ENCODE assay signal across 10 cellular contexts in the genomic region with DNA sequence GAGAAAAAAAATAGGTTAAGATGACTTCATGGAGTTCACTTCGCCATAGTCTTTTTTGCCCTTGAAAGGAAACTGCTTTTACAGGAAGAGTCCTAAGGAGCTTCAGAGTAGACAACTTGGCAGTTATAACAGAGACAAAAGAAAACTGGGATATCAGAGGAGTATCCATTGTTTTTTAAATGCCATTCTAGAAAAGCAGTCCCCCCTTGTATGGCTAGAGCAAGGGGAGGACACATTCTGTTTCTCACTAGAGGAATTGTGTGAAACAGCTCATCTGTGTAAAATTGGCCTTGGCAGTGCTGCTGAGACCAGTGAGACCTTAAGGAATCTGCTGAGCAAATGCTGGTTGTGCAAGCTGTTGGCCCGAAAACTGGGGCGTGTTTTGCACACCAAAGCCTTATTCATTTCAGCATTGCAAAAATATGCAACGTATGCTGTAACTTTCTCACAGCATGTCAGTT.
DNase-seq lines count a peak whose midpoint lies in the region; ATAC-seq and TF ChIP-seq lines count a peak whose summit lies in the region.
"Had no signal": no experiment of that assay in that cellular context is flagged by ENCODE, and none has a peak within 500 bp of the region (broad histone marks: within the 10 kb centered on the region; RNA-seq: fewer than 3 reads in every experiment).

No MANE protein-coding gene starts in this region.

- peaks cover 19% of the 10 kb centered on the region for H3K36me3 Mint-ChIP-seq in T-helper 17 cell (ENCODE audit: low read depth)
- H3K36me3 Mint-ChIP-seq in activated CD4-positive, alpha-beta T cell treated with anti-CD3 and anti-CD28 coated beads, Interleukin-2, amount 10 ng/mL, durations not matched to agents 24 days and 14 days (ENCODE audit: low read depth) = peaks cover 8% of the 10 kb centered on the region

- DNase-seq in PC-9 (peak in 1 of 2 experiments; percentile 67), esophagus squamous epithelium (lab: John Stamatoyannopoulos, UW) (no peak), mucosa of descending colon (peak in 1 of 3 donors; percentile 14), tibial artery (peak; percentile 74 to 88), ecto neural progenitor cell (ENCODE audit: low spot score) (no peak), T-helper 17 cell (no peak)
- no peak for DNase-seq in effector CD4-positive, alpha-beta T cell
- no peak for DNase-seq in activated CD4-positive, alpha-beta T cell treated with anti-CD3 and anti-CD28 coated beads, Interleukin-2, amount 10 ng/mL, durations not matched to agents 24 days and 14 days
- DNase-seq: erythroblast had no signal

- H3K9me3 ChIP-seq in PC-9 (ENCODE audit: insufficient read depth, low read depth) (no peaks in the 10 kb centered on the region), esophagus squamous epithelium (no peaks in the 10 kb centered on the region), mucosa of descending colon (no peaks in the 10 kb centered on the region), tibial artery (no peaks in the 10 kb centered on the region), T-helper 17 cell (ENCODE audit: control insufficient read depth, low read length, poor library complexity, severe bottlenecking) (no peaks in the 10 kb centered on the region)

- no peaks in the 10 kb centered on the region for H3K27me3 Mint-ChIP-seq in T-helper 17 cell
- H3K27me3 Mint-ChIP-seq in activated CD4-positive, alpha-beta T cell treated with anti-CD3 and anti-CD28 coated beads, Interleukin-2, amount 10 ng/mL, durations not matched to agents 24 days and 14 days = no peaks in the 10 kb centered on the region
- H3K27me3 Mint-ChIP-seq: natural killer cell treated with Interleukin-12 subunit alpha and Interleukin-12 subunit beta and Interleukin-15 and Interleukin-18, amount 100 ng/mL, for 72 hours had no signal

- H3K4me1 ChIP-seq in PC-9 (replicated peaks; ENCODE audit: insufficient read depth) (peaks cover 38% of the 10 kb centered on the region), esophagus squamous epithelium (peaks cover 7 to 50% (median 30%) of the 10 kb centered on the region in 3 donors), mucosa of descending colon (ENCODE audit: low read depth) (no peaks in the 10 kb centered on the region), tibial artery (peaks cover 0 to 83% (median 41%) of the 10 kb centered on the region in 4 donors)

- H3K27ac Mint-ChIP-seq in T-helper 17 cell = no peak overlapping the region
- no peak overlapping the region for H3K27ac Mint-ChIP-seq in activated CD4-positive, alpha-beta T cell treated with anti-CD3 and anti-CD28 coated beads, Interleukin-2, amount 10 ng/mL, durations not matched to agents 24 days and 14 days
- H3K27ac Mint-ChIP-seq: natural killer cell treated with Interleukin-12 subunit alpha and Interleukin-12 subunit beta and Interleukin-15 and Interleukin-18, amount 100 ng/mL, for 72 hours had no signal

- no peak for TF ChIP-seq POLR2A in esophagus squamous epithelium (IDR thresholded peaks at IDR 0.05)

- peaks cover 2% of the 10 kb centered on the region for H3K4me1 Mint-ChIP-seq in T-helper 17 cell
- H3K4me1 Mint-ChIP-seq in activated CD4-positive, alpha-beta T cell treated with anti-CD3 and anti-CD28 coated beads, Interleukin-2, amount 10 ng/mL, durations not matched to agents 24 days and 14 days = no peaks in the 10 kb centered on the region

- H3K4me3 Mint-ChIP-seq in T-helper 17 cell = no peak overlapping the region
- no peak overlapping the region for H3K4me3 Mint-ChIP-seq in activated CD4-positive, alpha-beta T cell treated with anti-CD3 and anti-CD28 coated beads, Interleukin-2, amount 10 ng/mL, durations not matched to agents 24 days and 14 days
- H3K4me3 Mint-ChIP-seq: natural killer cell treated with Interleukin-12 subunit alpha and Interleukin-12 subunit beta and Interleukin-15 and Interleukin-18, amount 100 ng/mL, for 72 hours had no signal

- no peaks in the 10 kb centered on the region for H3K9me3 Mint-ChIP-seq in activated CD4-positive, alpha-beta T cell treated with anti-CD3 and anti-CD28 coated beads, Interleukin-2, amount 10 ng/mL, durations not matched to agents 24 days and 14 days
- H3K9me3 Mint-ChIP-seq: natural killer cell treated with Interleukin-12 subunit alpha and Interleukin-12 subunit beta and Interleukin-15 and Interleukin-18, amount 100 ng/mL, for 72 hours had no signal

- H3F3A ChIP-seq in PC-9 (ENCODE audit: insufficient read depth, low read depth) = peaks cover 14% of the 10 kb centered on the region

- H3K9me2 ChIP-seq in PC-9 (ENCODE audit: insufficient read depth) = no peaks in the 10 kb centered on the region; the same call in 1 of the 2 replicates

- H4K20me1 ChIP-seq in PC-9 (ENCODE audit: insufficient read depth) = no peaks in the 10 kb centered on the region

- ATAC-seq in mucosa of descending colon (peak; percentile 42), T-helper 17 cell (no peak)
- ATAC-seq: natural killer cell treated with Interleukin-12 subunit alpha and Interleukin-12 subunit beta and Interleukin-15 and Interleukin-18, amount 100 ng/mL, for 72 hours had no signal

- H2AFZ ChIP-seq in PC-9 = no peak overlapping the region

- peaks cover 20% of the 10 kb centered on the region for H3K36me3 ChIP-seq in PC-9 (ENCODE audit: low read depth)
- peaks cover 0 to 35% (median 0%) of the 10 kb centered on the region in 3 donors for H3K36me3 ChIP-seq in esophagus squamous epithelium
- H3K36me3 ChIP-seq in mucosa of descending colon (ENCODE audit: low read depth) = no peaks in the 10 kb centered on the region
- H3K36me3 ChIP-seq in tibial artery = no peaks in the 10 kb centered on the region

- CTCF ChIA-PET in PC-9 (lab: Charles Lee) = no interaction called here

- intact Hi-C loops in PC-9 (cut with micrococcal nuclease; ENCODE audit: unreplicated experiment) (no loop called here), esophagus squamous epithelium (cut with DNase I) (no loop called here), mucosa of descending colon (cut with DNase I, micrococcal nuclease) (no loop called here), tibial artery (cut with DNase I; ENCODE audit: low total_unique reads) (no loop called here)
- intact Hi-C loops in activated CD4-positive, alpha-beta T cell treated with anti-CD3 and anti-CD28 coated beads, Interleukin-2, amount 10 ng/mL, durations not matched to agents 24 days and 14 days (cut with micrococcal nuclease) = no loop called here

- TF ChIP-seq CTCF in PC-9 (conservative IDR thresholded peaks at IDR 0.05) (no peak), esophagus squamous epithelium (IDR thresholded peaks at IDR 0.05) (no peak), mucosa of descending colon (IDR thresholded peaks at IDR 0.05) (no peak), tibial artery (IDR thresholded peaks at IDR 0.05) (no peak)

- H3K79me2 ChIP-seq in PC-9 (ENCODE audit: low read depth) = no peaks in the 10 kb centered on the region

- 24 to 37% methylated on average over 4 of the region's 4 CpGs for WGBS in esophagus squamous epithelium, 2 donors

- POLR2A ChIA-PET in PC-9 (lab: Charles Lee; ENCODE audit: unreplicated experiment) = no interaction called here

- peak overlapping the region; percentile 50 for H3K27ac ChIP-seq in PC-9
- peak overlapping the region; percentile 59 to 82 (median 74) for H3K27ac ChIP-seq in esophagus squamous epithelium
- peak overlapping the region; percentile 78 to 84 for H3K27ac ChIP-seq in tibial artery

- H3K4me3 ChIP-seq in PC-9 = no peak overlapping the region
- no peak overlapping the region for H3K4me3 ChIP-seq in esophagus squamous epithelium
- H3K4me3 ChIP-seq in mucosa of descending colon = no peak overlapping the region
- H3K4me3 ChIP-seq in tibial artery = no peak overlapping the region

- BruUV-seq in PC-9 (replicated peaks; lab: Mats Ljungman, UMichigan) = no TSS peak

- H3K27me3 ChIP-seq in PC-9 (ENCODE audit: insufficient read depth, low read depth) (no peaks in the 10 kb centered on the region), esophagus squamous epithelium (no peaks in the 10 kb centered on the region), tibial artery (no peaks in the 10 kb centered on the region)

- no peak overlapping the region for H3K4me2 ChIP-seq in PC-9

Comparison
In these comparisons a context has a peak if more than half of its experiments do, and no peak if none do; other contexts are left out.
1. DNase-seq: peak in tibial artery (2 of 2); none in esophagus squamous epithelium (single experiment), ecto neural progenitor cell (single experiment), effector CD4-positive, alpha-beta T cell (single experiment), T-helper 17 cell (0 of 3) and activated CD4-positive, alpha-beta T cell treated with anti-CD3 and anti-CD28 coated beads, Interleukin-2, amount 10 ng/mL, durations not matched to agents 24 days and 14 days (single experiment).
2. Peak in every context shown above with its lines, with median percentiles within 50 percentile points of each other: H3K27ac ChIP-seq.